8 cellular contexts compared by ENCODE assay signal in the genomic region with DNA sequence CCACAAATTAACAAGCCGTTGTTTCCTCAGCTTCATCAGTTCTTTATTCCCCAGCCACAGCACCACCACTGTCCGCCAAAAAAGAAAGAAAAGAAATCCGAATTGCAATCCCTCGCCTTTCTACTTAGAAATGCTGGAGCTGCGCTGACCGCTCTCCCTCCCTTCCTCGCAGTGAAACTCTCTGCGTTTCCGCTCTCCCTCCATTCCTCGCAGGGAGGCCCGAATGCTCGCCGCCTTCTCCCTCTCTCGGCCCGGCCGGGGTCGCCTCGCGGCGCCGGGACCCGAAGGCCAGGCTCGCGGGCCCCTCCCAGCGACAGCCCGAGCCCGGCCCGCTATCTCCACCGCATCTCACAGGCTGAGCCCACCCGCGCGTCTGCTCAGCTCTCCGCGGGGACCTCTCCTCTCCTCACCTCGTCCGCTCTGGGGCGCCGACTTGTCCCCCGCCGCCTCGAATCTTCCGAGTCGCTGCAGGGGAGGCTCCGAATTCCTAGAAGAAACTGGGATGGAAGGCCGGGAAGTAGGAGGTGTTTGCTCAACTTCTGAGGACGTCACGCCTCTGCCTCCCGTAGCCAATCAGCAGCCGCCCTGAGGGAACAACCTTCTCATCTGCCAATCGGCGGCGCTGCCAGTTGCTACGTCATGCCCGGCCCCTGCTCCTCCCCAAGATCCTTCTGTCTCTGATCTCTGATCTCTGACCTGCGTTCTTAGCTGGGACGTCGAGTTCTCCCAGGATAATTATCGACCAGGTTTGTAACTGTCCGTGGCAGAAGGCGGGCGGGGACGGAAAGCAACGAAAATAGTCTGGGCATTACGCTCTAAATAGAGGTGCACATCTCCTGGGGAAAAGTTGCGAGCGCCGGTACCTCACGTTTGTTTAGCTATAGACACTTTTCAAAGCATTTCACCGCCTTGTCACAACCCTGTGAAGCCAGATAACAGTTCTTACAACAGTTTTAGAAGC. TPM values are rescaled to one million over a fixed set of nuclear protein-coding genes. Genes with fewer than 3 reads are reported as not detected.
DNase-seq lines count a peak whose midpoint lies in the region; ATAC-seq lines count a peak whose summit lies in the region.

AASS (minus strand) TSS at position 499 of the 961 bp plus-strand sequence. CDS start 10,523 bp downstream, outside the sequence.

- no peaks in the 10 kb centered on the region for H3K4me1 ChIP-seq in Karpas-422 (ENCODE audit: low read length)

- no peaks in the 10 kb centered on the region for H4K20me1 ChIP-seq in Karpas-422 (ENCODE audit: insufficient read depth, low read depth, low read length)

- H2AFZ ChIP-seq in Karpas-422 (ENCODE audit: low read length), result no peak within 1 kb of the TSS

- H3K9me2 ChIP-seq in Karpas-422 (replicated peaks; ENCODE audit: insufficient read depth, low read length), result no peaks in the 10 kb centered on the region

- H3K27me3 ChIP-seq in Karpas-422 (ENCODE audit: low read length), result no peaks in the 10 kb centered on the region

- H3K4me3 ChIP-seq in Karpas-422 (ENCODE audit: low read length), result no peak within 1 kb of the TSS

- peak; percentile 88 for DNase-seq in NCI-H2171 (lab: John Stamatoyannopoulos, UW)
- peak; percentile 60 for DNase-seq in activated CD4-positive, alpha-beta T cell treated with anti-CD3 and anti-CD28 coated beads, Interleukin-2, amount 50 U/mL, for 1 hour
- DNase-seq in cortex of kidney (lab: John Stamatoyannopoulos, UW), result peak; percentile 79
- DNase-seq in kidney glomerular epithelial cell (lab: John Stamatoyannopoulos, UW), result peak; percentile 92
- DNase-seq in stimulated activated CD4-positive, alpha-beta T cell treated with anti-CD3 and anti-CD28 coated beads, Interleukin-15, amount 100 ng/mL, for 1 hour (ENCODE audit: low read depth in 1 of 2, low spot score in 1 of 2), result peak; percentile 28 to 65
- no peak for DNase-seq in Karpas-422

- H3K9ac ChIP-seq in Karpas-422 (ENCODE audit: low read length), result no peak within 1 kb of the TSS

- no peaks in the 10 kb centered on the region for H3K79me2 ChIP-seq in Karpas-422 (ENCODE audit: low read length)

- H3K27ac ChIP-seq in Karpas-422 (ENCODE audit: low read length), result no peak within 1 kb of the TSS

- H3K4me2 ChIP-seq in Karpas-422 (ENCODE audit: low read depth, low read length, poor library complexity, severe bottlenecking), result no peak within 1 kb of the TSS

- H3K9me3 ChIP-seq in Karpas-422 (ENCODE audit: low read length), result no peaks in the 10 kb centered on the region; the same call in 1 of the 2 replicates

- ATAC-seq in GM18519 (IDR thresholded peaks at IDR 0.05; ENCODE audit: low FRiP score, unreplicated experiment) (peak; percentile 100), HG03045 (IDR thresholded peaks at IDR 0.05; ENCODE audit: unreplicated experiment) (peak; percentile 100)

- no peaks in the 10 kb centered on the region for H3K36me3 ChIP-seq in Karpas-422 (ENCODE audit: insufficient read depth, low read length)

RNA-seq across cellular contexts. Expression of gene AASS, which starts in this region (rescaled TPM):
- total RNA-seq in Karpas-422 (2014; rRNA removed; shearing (Covaris generic); ENCODE audit: low replicate concordance), result not detected in 2 replicates
